ENCODE assay signal across 20 cellular contexts in the genomic region with DNA sequence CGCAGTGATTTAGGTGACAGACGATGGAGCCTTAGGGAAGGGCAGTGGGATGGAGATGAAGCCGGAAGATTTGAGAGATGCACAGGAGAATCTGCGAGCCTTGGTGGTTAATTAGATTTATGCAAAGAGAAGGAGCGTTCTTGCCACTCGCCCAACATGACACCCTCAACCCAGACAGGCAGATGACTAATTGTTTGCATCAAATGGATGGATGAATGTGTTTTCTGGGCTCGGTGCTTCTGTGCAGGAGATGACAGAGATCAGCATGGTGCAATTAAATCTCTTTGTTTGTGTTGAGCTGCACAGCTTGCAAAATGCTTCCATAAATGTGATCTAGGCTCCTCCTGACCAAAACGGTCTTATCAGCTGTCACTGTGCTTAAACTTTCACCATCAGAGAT.
"Had no signal": no experiment of that assay in that cellular context is flagged by ENCODE, and none has a peak within 500 bp of the region (broad histone marks: within the 10 kb centered on the region; RNA-seq: fewer than 3 reads in every experiment).

No MANE protein-coding gene starts in this region.

- H3K27me3 ChIP-seq: adrenal gland, hepatocyte, right atrium auricular region, tibial nerve had no signal

- H3K9me3 ChIP-seq: adrenal gland, mucosa of descending colon, prostate gland, right atrium auricular region, tibial nerve had no signal

- H3K4me3 ChIP-seq: adrenal gland, hepatocyte, mucosa of descending colon, prostate gland, right atrium auricular region, tibial nerve had no signal

- H3K4me1 Mint-ChIP-seq: memory B cell, naive B cell had no signal

- H3K27me3 Mint-ChIP-seq: stimulated activated naive CD8-positive, alpha-beta T cell treated with anti-CD3 and anti-CD28 coated beads, Interleukin-15, Interleukin-2, amounts not matched to agents 100 ng/mL and 50 ng/mL, for 24 hours had no signal

- H3K36me3 ChIP-seq: adrenal gland, prostate gland had no signal

- H3K4me2 ChIP-seq: hepatocyte had no signal

- H3K27ac Mint-ChIP-seq: activated naive CD4-positive, alpha-beta T cell treated with anti-CD3 and anti-CD28 coated beads, Interleukin-2, amount 50 U/mL, for 72 hours; activated T-cell treated with anti-CD3 and anti-CD28 coated beads, Interleukin-2, amount 50 U/mL, for 72 hours; memory B cell; stimulated activated naive CD8-positive, alpha-beta T cell treated with anti-CD3 and anti-CD28 coated beads, Interleukin-15, Interleukin-2, amounts not matched to agents 100 ng/mL and 50 ng/mL, for 24 hours had no signal

- H3K9me3 Mint-ChIP-seq: activated naive CD4-positive, alpha-beta T cell treated with anti-CD3 and anti-CD28 coated beads, Interleukin-2, amount 50 U/mL, for 72 hours; activated T-cell treated with anti-CD3 and anti-CD28 coated beads, Interleukin-2, amount 50 U/mL, for 72 hours; memory B cell; naive B cell; stimulated activated naive CD8-positive, alpha-beta T cell treated with anti-CD3 and anti-CD28 coated beads, Interleukin-15, Interleukin-2, amounts not matched to agents 100 ng/mL and 50 ng/mL, for 24 hours had no signal

- H3K4me3 Mint-ChIP-seq: activated T-cell treated with anti-CD3 and anti-CD28 coated beads, Interleukin-2, amount 50 U/mL, for 72 hours; memory B cell; naive B cell; stimulated activated naive CD8-positive, alpha-beta T cell treated with anti-CD3 and anti-CD28 coated beads, Interleukin-15, Interleukin-2, amounts not matched to agents 100 ng/mL and 50 ng/mL, for 24 hours had no signal

- H3K36me3 Mint-ChIP-seq: activated naive CD4-positive, alpha-beta T cell treated with anti-CD3 and anti-CD28 coated beads, Interleukin-2, amount 50 U/mL, for 72 hours; memory B cell; naive B cell had no signal

- H3K4me1 ChIP-seq: adrenal gland, prostate gland had no signal

- H3K27ac ChIP-seq: adrenal gland, hepatocyte, right atrium auricular region, tibial nerve had no signal

- DNase-seq: activated CD4-positive, alpha-beta T cell treated with anti-CD3 and anti-CD28 coated beads for 1 hour; activated CD8-positive, alpha-beta memory T cell treated with anti-CD3 and anti-CD28 coated beads for 24 hours; activated CD8-positive, alpha-beta memory T cell treated with anti-CD3 and anti-CD28 coated beads, Interleukin-2, amount 50 U/mL, for 48 hours; activated effector memory CD4-positive, alpha-beta T cell treated with anti-CD3 and anti-CD28 coated beads, Interleukin-2, amount 50 U/mL, for 16 hours; activated T-cell treated with anti-CD3 and anti-CD28 coated beads, Interleukin-2, amount 50 U/mL, for 72 hours; adrenal gland; dermis blood vessel endothelial cell; effector memory CD4-positive, alpha-beta T cell; mucosa of descending colon; naive B cell; stimulated activated CD4-positive, alpha-beta T cell treated with anti-CD3 and anti-CD28 coated beads, Interleukin-12 subunit alpha, Interleukin-12 subunit beta, amount 100 ng/mL, for 4 hours; stimulated activated CD4-positive, alpha-beta T cell treated with anti-CD3 and anti-CD28 coated beads, Interleukin-1b, Interleukin-23, amount 100 ng/mL, for 48 hours; WERI-Rb-1 had no signal

- H2AFZ ChIP-seq: hepatocyte had no signal

- H3K79me2 ChIP-seq: hepatocyte had no signal
